Comparison of ENCODE assay signal across 1 cellular context in the genomic region with DNA sequence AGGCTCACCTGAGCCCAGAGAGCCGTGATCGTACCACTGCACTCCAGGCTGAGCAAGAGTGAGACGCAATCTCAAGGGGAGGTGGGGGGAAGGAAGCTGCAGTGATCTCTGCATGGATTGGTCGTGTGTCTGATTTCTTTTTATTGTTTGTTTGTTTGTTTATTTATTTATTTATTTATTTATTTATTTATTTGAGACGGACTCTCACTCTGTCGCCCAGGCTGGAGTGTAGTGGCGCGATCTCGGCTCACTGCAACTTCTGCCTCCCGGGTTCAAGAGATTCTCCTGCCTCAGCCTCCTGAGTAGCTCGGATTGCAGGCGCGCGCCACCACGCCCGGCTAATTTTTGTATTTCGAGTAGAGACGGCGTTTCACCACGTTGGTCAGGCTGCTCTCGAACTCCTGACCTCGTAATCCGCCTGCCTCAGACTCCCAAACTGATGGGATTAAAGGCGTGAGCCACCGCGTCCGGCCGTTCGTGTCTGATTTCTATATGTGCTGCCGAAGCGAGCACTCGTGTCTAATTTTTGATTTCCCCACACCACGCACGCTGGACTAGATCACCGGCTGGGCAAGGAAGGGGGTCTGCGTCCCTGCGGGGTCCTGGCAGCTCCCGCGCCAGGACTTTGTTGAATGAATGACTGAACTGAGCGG.
TF ChIP-seq lines count a peak whose summit lies in the region.

No MANE protein-coding gene starts in this region.

TF ChIP-seq in K562, 482 proteins besides CTCF, POLR2A, EP300 and RAD21 (continued from another document):
- TF ChIP-seq, protein P1, sequence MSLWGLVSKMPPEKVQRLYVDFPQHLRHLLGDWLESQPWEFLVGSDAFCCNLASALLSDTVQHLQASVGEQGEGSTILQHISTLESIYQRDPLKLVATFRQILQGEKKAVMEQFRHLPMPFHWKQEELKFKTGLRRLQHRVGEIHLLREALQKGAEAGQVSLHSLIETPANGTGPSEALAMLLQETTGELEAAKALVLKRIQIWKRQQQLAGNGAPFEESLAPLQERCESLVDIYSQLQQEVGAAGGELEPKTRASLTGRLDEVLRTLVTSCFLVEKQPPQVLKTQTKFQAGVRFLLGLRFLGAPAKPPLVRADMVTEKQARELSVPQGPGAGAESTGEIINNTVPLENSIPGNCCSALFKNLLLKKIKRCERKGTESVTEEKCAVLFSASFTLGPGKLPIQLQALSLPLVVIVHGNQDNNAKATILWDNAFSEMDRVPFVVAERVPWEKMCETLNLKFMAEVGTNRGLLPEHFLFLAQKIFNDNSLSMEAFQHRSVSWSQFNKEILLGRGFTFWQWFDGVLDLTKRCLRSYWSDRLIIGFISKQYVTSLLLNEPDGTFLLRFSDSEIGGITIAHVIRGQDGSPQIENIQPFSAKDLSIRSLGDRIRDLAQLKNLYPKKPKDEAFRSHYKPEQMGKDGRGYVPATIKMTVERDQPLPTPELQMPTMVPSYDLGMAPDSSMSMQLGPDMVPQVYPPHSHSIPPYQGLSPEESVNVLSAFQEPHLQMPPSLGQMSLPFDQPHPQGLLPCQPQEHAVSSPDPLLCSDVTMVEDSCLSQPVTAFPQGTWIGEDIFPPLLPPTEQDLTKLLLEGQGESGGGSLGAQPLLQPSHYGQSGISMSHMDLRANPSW (CRISPR knock-in tag; IDR thresholded peaks at IDR 0.05): 0 out of 2 replicates have a peak, but pooled peaks have one; percentile 60
- TF ChIP-seq HDAC1 (IDR thresholded peaks at IDR 0.05) (peak in 1 of 2 experiments; percentile 68; a peak in 1 of 4 replicates), SMARCE1 (IDR thresholded peaks at IDR 0.05) (0 out of 2 replicates have a peak, but pooled peaks have one; percentile 32), ATF7 (IDR thresholded peaks at IDR 0.05) (no peak), HDAC2 (IDR thresholded peaks at IDR 0.05) (peak; percentile 27; the same call in 1 of the 2 replicates)
- TF ChIP-seq, protein P2, sequence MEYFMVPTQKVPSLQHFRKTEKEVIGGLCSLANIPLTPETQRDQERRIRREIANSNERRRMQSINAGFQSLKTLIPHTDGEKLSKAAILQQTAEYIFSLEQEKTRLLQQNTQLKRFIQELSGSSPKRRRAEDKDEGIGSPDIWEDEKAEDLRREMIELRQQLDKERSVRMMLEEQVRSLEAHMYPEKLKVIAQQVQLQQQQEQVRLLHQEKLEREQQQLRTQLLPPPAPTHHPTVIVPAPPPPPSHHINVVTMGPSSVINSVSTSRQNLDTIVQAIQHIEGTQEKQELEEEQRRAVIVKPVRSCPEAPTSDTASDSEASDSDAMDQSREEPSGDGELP (CRISPR knock-in tag; IDR thresholded peaks at IDR 0.05; ENCODE audit: borderline replicate concordance): 0 out of 2 replicates have a peak, but pooled peaks have one; percentile 28
- TF ChIP-seq, protein P3, sequence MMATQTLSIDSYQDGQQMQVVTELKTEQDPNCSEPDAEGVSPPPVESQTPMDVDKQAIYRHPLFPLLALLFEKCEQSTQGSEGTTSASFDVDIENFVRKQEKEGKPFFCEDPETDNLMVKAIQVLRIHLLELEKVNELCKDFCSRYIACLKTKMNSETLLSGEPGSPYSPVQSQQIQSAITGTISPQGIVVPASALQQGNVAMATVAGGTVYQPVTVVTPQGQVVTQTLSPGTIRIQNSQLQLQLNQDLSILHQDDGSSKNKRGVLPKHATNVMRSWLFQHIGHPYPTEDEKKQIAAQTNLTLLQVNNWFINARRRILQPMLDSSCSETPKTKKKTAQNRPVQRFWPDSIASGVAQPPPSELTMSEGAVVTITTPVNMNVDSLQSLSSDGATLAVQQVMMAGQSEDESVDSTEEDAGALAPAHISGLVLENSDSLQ (IDR thresholded peaks at IDR 0.05): 0 out of 2 replicates have a peak, but pooled peaks have one; percentile 15
